In genomic region chr2:211144974-211145373, GRCh38 we compare ENCODE assay signal across 1 cellular context.
TF ChIP-seq lines count a peak whose summit lies in the region.

No MANE protein-coding gene starts in this region.

TF ChIP-seq in WTC11, 78 proteins besides CTCF, POLR2A, EP300 and RAD21 (continued from another document):
- no peak for TF ChIP-seq SMAD3 (CRISPR knock-in tag; IDR thresholded peaks at IDR 0.05; ENCODE audit: borderline replicate concordance)
- TF ChIP-seq CBFB (CRISPR knock-in tag; IDR thresholded peaks at IDR 0.05; ENCODE audit: low read depth), result no peak
- TF ChIP-seq ZNF281 (CRISPR knock-in tag; IDR thresholded peaks at IDR 0.05), result no peak
- TF ChIP-seq ZNF263 (CRISPR knock-in tag; IDR thresholded peaks at IDR 0.05; ENCODE audit: low read depth), result no peak
